ENCODE assay signal across 12 cellular contexts in the genomic region with DNA sequence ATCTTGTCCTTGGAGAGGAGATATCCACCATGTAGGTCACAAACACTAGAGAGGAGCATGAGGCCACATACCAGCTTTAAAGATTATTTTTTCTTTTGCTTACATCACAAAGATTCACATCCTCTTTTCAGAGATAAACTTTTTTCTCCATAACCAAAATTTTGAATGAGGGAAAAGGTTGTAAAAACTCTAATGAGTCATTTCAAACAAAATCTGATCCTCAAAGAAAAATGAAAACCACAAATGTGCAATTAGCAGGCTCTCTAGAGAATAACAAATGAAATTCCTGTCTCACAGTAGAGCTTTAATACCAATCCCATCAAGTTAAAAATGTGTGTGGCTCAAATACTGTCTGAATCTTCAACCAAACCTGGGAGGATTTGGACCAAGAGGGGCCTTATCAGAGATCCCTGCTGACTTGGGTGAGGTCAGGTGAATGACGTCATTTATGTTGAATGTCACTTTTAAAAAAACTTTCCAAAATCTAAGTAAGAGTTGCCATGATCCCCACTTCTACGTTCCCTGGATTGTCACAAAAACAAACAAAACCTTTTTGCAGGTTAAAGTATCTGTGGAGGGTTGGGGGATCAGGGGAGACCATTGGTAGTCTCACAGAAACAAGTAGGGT.
"Had no signal": no experiment of that assay in that cellular context is flagged by ENCODE, and none has a peak within 500 bp of the region (broad histone marks: within the 10 kb centered on the region; RNA-seq: fewer than 3 reads in every experiment).

No MANE protein-coding gene starts in this region.

- H3K36me3 ChIP-seq: breast epithelium, thyroid gland had no signal

- H3K4me3 Mint-ChIP-seq: activated naive CD8-positive, alpha-beta T cell treated with anti-CD3 and anti-CD28 coated beads for 36 hours; effector memory CD8-positive, alpha-beta T cell; natural killer cell treated with Interleukin-12 subunit alpha and Interleukin-12 subunit beta and Interleukin-15 and Interleukin-18, amount 100 ng/mL, for 72 hours; stimulated activated effector memory CD8-positive, alpha-beta T cell treated with anti-CD3 and anti-CD28 coated beads, Interleukin-12 subunit alpha, Interleukin-12 subunit beta, amount 100 ng/mL, for 72 hours had no signal

- H3K4me1 ChIP-seq: breast epithelium, thyroid gland had no signal

- H3K4me1 Mint-ChIP-seq: activated naive CD8-positive, alpha-beta T cell treated with anti-CD3 and anti-CD28 coated beads for 36 hours; stimulated activated effector memory CD8-positive, alpha-beta T cell treated with anti-CD3 and anti-CD28 coated beads, Interleukin-12 subunit alpha, Interleukin-12 subunit beta, amount 100 ng/mL, for 72 hours had no signal

- H3K9me3 Mint-ChIP-seq: activated naive CD8-positive, alpha-beta T cell treated with anti-CD3 and anti-CD28 coated beads for 36 hours; natural killer cell treated with Interleukin-12 subunit alpha and Interleukin-12 subunit beta and Interleukin-15 and Interleukin-18, amount 100 ng/mL, for 72 hours had no signal

- DNase-seq: activated CD4-positive, alpha-beta T cell treated with anti-CD3 and anti-CD28 coated beads, Interleukin-2, amount 50 U/mL, for 1 hour; activated CD8-positive, alpha-beta memory T cell treated with anti-CD3 and anti-CD28 coated beads for 24 hours; activated naive CD8-positive, alpha-beta T cell treated with anti-CD3 and anti-CD28 coated beads for 36 hours; cerebellar nuclear complex; effector memory CD8-positive, alpha-beta T cell; head of caudate nucleus; stimulated activated CD4-positive, alpha-beta T cell treated with anti-CD3 and anti-CD28 coated beads, Interleukin-12 subunit alpha, Interleukin-12 subunit beta, amount 100 ng/mL, for 4 hours; thyroid gland had no signal

- H3K27ac ChIP-seq: breast epithelium, epithelial cell of prostate, thyroid gland had no signal

- H3K4me3 ChIP-seq: breast epithelium, thyroid gland had no signal

- H3K27ac Mint-ChIP-seq: activated naive CD8-positive, alpha-beta T cell treated with anti-CD3 and anti-CD28 coated beads for 36 hours; effector memory CD8-positive, alpha-beta T cell; natural killer cell treated with Interleukin-12 subunit alpha and Interleukin-12 subunit beta and Interleukin-15 and Interleukin-18, amount 100 ng/mL, for 72 hours; stimulated activated effector memory CD8-positive, alpha-beta T cell treated with anti-CD3 and anti-CD28 coated beads, Interleukin-12 subunit alpha, Interleukin-12 subunit beta, amount 100 ng/mL, for 72 hours had no signal

- H3K9me3 ChIP-seq: breast epithelium, thyroid gland had no signal

- H3K36me3 Mint-ChIP-seq: activated naive CD8-positive, alpha-beta T cell treated with anti-CD3 and anti-CD28 coated beads for 36 hours; natural killer cell treated with Interleukin-12 subunit alpha and Interleukin-12 subunit beta and Interleukin-15 and Interleukin-18, amount 100 ng/mL, for 72 hours; stimulated activated effector memory CD8-positive, alpha-beta T cell treated with anti-CD3 and anti-CD28 coated beads, Interleukin-12 subunit alpha, Interleukin-12 subunit beta, amount 100 ng/mL, for 72 hours had no signal

- ATAC-seq: effector memory CD8-positive, alpha-beta T cell; natural killer cell treated with Interleukin-12 subunit alpha and Interleukin-12 subunit beta and Interleukin-15 and Interleukin-18, amount 100 ng/mL, for 72 hours; stimulated activated effector memory CD8-positive, alpha-beta T cell treated with anti-CD3 and anti-CD28 coated beads, Interleukin-12 subunit alpha, Interleukin-12 subunit beta, amount 100 ng/mL, for 72 hours had no signal

- H3K27me3 ChIP-seq: breast epithelium, thyroid gland had no signal

- H3K27me3 Mint-ChIP-seq: activated naive CD8-positive, alpha-beta T cell treated with anti-CD3 and anti-CD28 coated beads for 36 hours; effector memory CD8-positive, alpha-beta T cell; natural killer cell treated with Interleukin-12 subunit alpha and Interleukin-12 subunit beta and Interleukin-15 and Interleukin-18, amount 100 ng/mL, for 72 hours had no signal
